In genomic region chr1:81377406-81377805, GRCh38 we compare ENCODE assay signal across 24 cellular contexts.
DNase-seq lines count a peak whose midpoint lies in the region; ATAC-seq and TF ChIP-seq lines count a peak whose summit lies in the region.
"Had no signal": no experiment of that assay in that cellular context is flagged by ENCODE, and none has a peak within 500 bp of the region (broad histone marks: within the 10 kb centered on the region; RNA-seq: fewer than 3 reads in every experiment).

No MANE protein-coding gene starts in this region.

- TF ChIP-seq CTCF in neural crest cell (conservative IDR thresholded peaks at IDR 0.05) (peak; percentile 40), stomach (IDR thresholded peaks at IDR 0.05) (peak in 1 of 7 experiments; percentile 13)

- no peak overlapping the region for H3K27ac Mint-ChIP-seq in neural crest cell (ENCODE audit: unreplicated experiment)
- H3K27ac Mint-ChIP-seq in natural killer cell treated with Interleukin-12 subunit alpha and Interleukin-12 subunit beta and Interleukin-15 and Interleukin-18, amount 100 ng/mL, for 72 hours = no peak overlapping the region
- H3K27ac Mint-ChIP-seq: activated naive CD8-positive, alpha-beta T cell treated with anti-CD3 and anti-CD28 coated beads, Interleukin-2, amount 10 ng/mL, durations not matched to agents 7 days and 5 days; brain; CD4-positive, CD25-positive, alpha-beta regulatory T cell; memory B cell had no signal

- peak; percentile 46 for DNase-seq in NCI-H748 (lab: John Stamatoyannopoulos, UW; ENCODE audit: unreplicated experiment)
- DNase-seq in NCI-H748 treated with DMSO at 0.1 percent for 48 hours (lab: John Stamatoyannopoulos, UW) = no peak
- peak; percentile 26 for DNase-seq in HT-29 (ENCODE audit: low spot score)
- DNase-seq in dermis blood vessel endothelial cell = peak; percentile 15
- DNase-seq in neural crest cell (ENCODE audit: low read depth, low spot score) = no peak
- no peak for DNase-seq in stimulated activated naive CD4-positive, alpha-beta T cell treated with Interleukin-2 at 50 U/mL for 16 hours (lab: John Stamatoyannopoulos, UW)
- DNase-seq in stomach = no peak
- DNase-seq in natural killer cell treated with Interleukin-12 subunit alpha and Interleukin-12 subunit beta and Interleukin-15 and Interleukin-18, amount 100 ng/mL, for 72 hours (ENCODE audit: low spot score) = no peak
- DNase-seq: activated CD4-positive, CD25-positive, alpha-beta regulatory T cell treated with anti-CD3 and anti-CD28 coated beads, Interleukin-2, amount 50 U/mL, for 72 hours; activated naive CD8-positive, alpha-beta T cell treated with anti-CD3 and anti-CD28 coated beads, Interleukin-2, amount 10 ng/mL, durations not matched to agents 7 days and 5 days; CD4-positive, CD25-positive, alpha-beta regulatory T cell; EL; erythroblast; NCI-H1048; NCI-H2227 treated with DMSO at 0.1 percent for 48 hours; retina; SIG-M5; stimulated activated CD4-positive, alpha-beta T cell treated with anti-CD3 and anti-CD28 coated beads, Interleukin-15, amount 100 ng/mL, for 24 hours; stimulated activated naive CD4-positive, alpha-beta T cell; upper lobe of left lung had no signal

- no peak for TF ChIP-seq POLR2A in stomach (IDR thresholded peaks at IDR 0.05)

- H3K27me3 ChIP-seq in stomach = no peaks in the 10 kb centered on the region
- H3K27me3 ChIP-seq: neutrophil, upper lobe of left lung had no signal

- H3K4me3 ChIP-seq in stomach = no peak overlapping the region
- H3K4me3 ChIP-seq: K562, upper lobe of left lung had no signal

- H3K4me1 ChIP-seq in stomach = no peaks in the 10 kb centered on the region

- H3K36me3 Mint-ChIP-seq in neural crest cell (ENCODE audit: low read depth) = no peaks in the 10 kb centered on the region
- H3K36me3 Mint-ChIP-seq in natural killer cell treated with Interleukin-12 subunit alpha and Interleukin-12 subunit beta and Interleukin-15 and Interleukin-18, amount 100 ng/mL, for 72 hours = no peaks in the 10 kb centered on the region
- H3K36me3 Mint-ChIP-seq: activated naive CD8-positive, alpha-beta T cell treated with anti-CD3 and anti-CD28 coated beads, Interleukin-2, amount 10 ng/mL, durations not matched to agents 7 days and 5 days; brain; CD4-positive, CD25-positive, alpha-beta regulatory T cell; memory B cell had no signal

- no peaks in the 10 kb centered on the region for H3K27me3 Mint-ChIP-seq in neural crest cell (ENCODE audit: low read depth)
- H3K27me3 Mint-ChIP-seq in natural killer cell treated with Interleukin-12 subunit alpha and Interleukin-12 subunit beta and Interleukin-15 and Interleukin-18, amount 100 ng/mL, for 72 hours = no peaks in the 10 kb centered on the region
- H3K27me3 Mint-ChIP-seq: activated naive CD8-positive, alpha-beta T cell treated with anti-CD3 and anti-CD28 coated beads, Interleukin-2, amount 10 ng/mL, durations not matched to agents 7 days and 5 days; CD4-positive, CD25-positive, alpha-beta regulatory T cell; memory B cell had no signal

- H3K27ac ChIP-seq in stomach = no peak overlapping the region
- H3K27ac ChIP-seq: neutrophil, upper lobe of left lung had no signal

- WGBS in stomach, 5 donors = 22 to 57% (median 39%) methylated on average over 3 of the region's 3 CpGs

- no peak overlapping the region for H3K4me3 Mint-ChIP-seq in neural crest cell
- no peak overlapping the region for H3K4me3 Mint-ChIP-seq in natural killer cell treated with Interleukin-12 subunit alpha and Interleukin-12 subunit beta and Interleukin-15 and Interleukin-18, amount 100 ng/mL, for 72 hours
- H3K4me3 Mint-ChIP-seq: activated naive CD8-positive, alpha-beta T cell treated with anti-CD3 and anti-CD28 coated beads, Interleukin-2, amount 10 ng/mL, durations not matched to agents 7 days and 5 days; brain; CD4-positive, CD25-positive, alpha-beta regulatory T cell; memory B cell had no signal

- no peaks in the 10 kb centered on the region for H3K9me3 ChIP-seq in stomach
- H3K9me3 ChIP-seq: neutrophil, upper lobe of left lung had no signal

- TF ChIP-seq EP300 in stomach (IDR thresholded peaks at IDR 0.05) = no peak

- H3K9me3 Mint-ChIP-seq in neural crest cell = peaks cover 2% of the 10 kb centered on the region
- peaks cover 10% of the 10 kb centered on the region for H3K9me3 Mint-ChIP-seq in natural killer cell treated with Interleukin-12 subunit alpha and Interleukin-12 subunit beta and Interleukin-15 and Interleukin-18, amount 100 ng/mL, for 72 hours
- H3K9me3 Mint-ChIP-seq: brain, memory B cell had no signal

- H3K4me1 Mint-ChIP-seq in neural crest cell = peaks cover 24% of the 10 kb centered on the region
- no peaks in the 10 kb centered on the region for H3K4me1 Mint-ChIP-seq in natural killer cell treated with Interleukin-12 subunit alpha and Interleukin-12 subunit beta and Interleukin-15 and Interleukin-18, amount 100 ng/mL, for 72 hours (ENCODE audit: low read depth in 2 of 2)
- H3K4me1 Mint-ChIP-seq: activated naive CD8-positive, alpha-beta T cell treated with anti-CD3 and anti-CD28 coated beads, Interleukin-2, amount 10 ng/mL, durations not matched to agents 7 days and 5 days; CD4-positive, CD25-positive, alpha-beta regulatory T cell; memory B cell had no signal

- H3K36me3 ChIP-seq in stomach = no peaks in the 10 kb centered on the region
- H3K36me3 ChIP-seq: neutrophil, upper lobe of left lung had no signal

- intact Hi-C loops in stomach (cut with DNase I; ENCODE audit: low total_unique reads) = no loop called here

- no peak for ATAC-seq in natural killer cell treated with Interleukin-12 subunit alpha and Interleukin-12 subunit beta and Interleukin-15 and Interleukin-18, amount 100 ng/mL, for 72 hours
- ATAC-seq: K562 had no signal

Comparison
In these comparisons a context has a peak if more than half of its experiments do, and no peak if none do; other contexts are left out.
1. DNase-seq: peak in NCI-H748 (single experiment), HT-29 (single experiment) and dermis blood vessel endothelial cell (single experiment); none in NCI-H748 treated with DMSO at 0.1 percent for 48 hours (single experiment), neural crest cell (single experiment), stimulated activated naive CD4-positive, alpha-beta T cell treated with Interleukin-2 at 50 U/mL for 16 hours (single experiment), stomach (single experiment) and natural killer cell treated with Interleukin-12 subunit alpha and Interleukin-12 subunit beta and Interleukin-15 and Interleukin-18, amount 100 ng/mL, for 72 hours (single experiment).